Comparison of ENCODE assay signal across 16 cellular contexts in genomic region chr9:133938670-133939258, GRCh38. TPM values are rescaled to one million over a fixed set of nuclear protein-coding genes. Genes with fewer than 3 reads are reported as not detected.
DNase-seq lines count a peak whose midpoint lies in the region; ATAC-seq and TF ChIP-seq lines count a peak whose summit lies in the region.
"Had no signal": no experiment of that assay in that cellular context is flagged by ENCODE, and none has a peak within 500 bp of the region (broad histone marks: within the 10 kb centered on the region; RNA-seq: fewer than 3 reads in every experiment).

No MANE protein-coding gene starts in this region.

- H3K9me1 ChIP-seq in IMR-90 (ENCODE audit: insufficient read depth, low read length) = peaks cover 16% of the 10 kb centered on the region

- no peak overlapping the region for H4K91ac ChIP-seq in IMR-90 (ENCODE audit: insufficient read depth, low read depth, low read length)

- no peak overlapping the region for H3K4me3 ChIP-seq in BLaER1
- no peak overlapping the region for H3K4me3 ChIP-seq in IMR-90 (ENCODE audit: insufficient read depth, low read depth, low read length)

- H3K36me3 Mint-ChIP-seq in endothelial cell (ENCODE audit: low read depth, unreplicated experiment) (peaks cover 9% of the 10 kb centered on the region), nephron (ENCODE audit: low read depth) (peaks cover 3% of the 10 kb centered on the region)
- H3K36me3 Mint-ChIP-seq: CD8-positive, alpha-beta memory T cell had no signal

- H3K27ac ChIP-seq in BLaER1 (peak overlapping the region; percentile 29; the same call in 1 of the 2 replicates), IMR-90 (ENCODE audit: insufficient read depth, low read length) (no peak overlapping the region)
- H3K27ac ChIP-seq: KMS-11 had no signal

- TF ChIP-seq RAD21 in IMR-90 (IDR thresholded peaks at IDR 0.05; ENCODE audit: low read length) = no peak

- H3K23ac ChIP-seq in IMR-90 (ENCODE audit: low read depth, low read length) = no peak overlapping the region

- no peak overlapping the region for H2BK120ac ChIP-seq in IMR-90 (ENCODE audit: low read depth, low read length)

- no peak overlapping the region for H3K18ac ChIP-seq in IMR-90 (ENCODE audit: low read depth, low read length)

- H3K79me1 ChIP-seq in IMR-90 (ENCODE audit: low read depth in 1 of 2, low read length in 2 of 2) = peaks cover 19 to 75% of the 10 kb centered on the region in 2 experiments

- H3K27me3 ChIP-seq in BLaER1 (no peaks in the 10 kb centered on the region), IMR-90 (ENCODE audit: control insufficient read depth, insufficient read depth, low read length) (no peaks in the 10 kb centered on the region)

- POLR2A ChIA-PET in IMR-90 (lab: Charles Lee; ENCODE audit: unreplicated experiment) = no interaction called here

- H3K36me3 ChIP-seq in BLaER1 = peaks cover 35% of the 10 kb centered on the region
- H3K36me3 ChIP-seq in IMR-90 (ENCODE audit: control insufficient read depth, insufficient read depth, low read length) = peaks cover 12% of the 10 kb centered on the region

- intact Hi-C loops in IMR-90 (cut with micrococcal nuclease) = no loop called here

- H3K4me3 Mint-ChIP-seq in endothelial cell (ENCODE audit: unreplicated experiment) = no peak overlapping the region
- no peak overlapping the region for H3K4me3 Mint-ChIP-seq in nephron
- H3K4me3 Mint-ChIP-seq: CD8-positive, alpha-beta memory T cell had no signal

- H3K4me2 ChIP-seq in BLaER1 (peak overlapping the region; percentile 66), IMR-90 (ENCODE audit: low read depth, low read length) (no peak overlapping the region)
- H3K4me2 ChIP-seq: KMS-11 had no signal

- H3K9me3 Mint-ChIP-seq in endothelial cell (ENCODE audit: unreplicated experiment) (no peaks in the 10 kb centered on the region), nephron (no peaks in the 10 kb centered on the region)
- H3K9me3 Mint-ChIP-seq: CD8-positive, alpha-beta memory T cell had no signal

- no peak overlapping the region for H2BK5ac ChIP-seq in IMR-90 (ENCODE audit: low read depth, low read length, poor library complexity, severe bottlenecking)

- CTCF ChIA-PET in IMR-90 (lab: Yijun Ruan, JAX) = no interaction called here

- no peak overlapping the region for H3K4ac ChIP-seq in IMR-90 (ENCODE audit: low read depth, low read length)

- H3K9ac ChIP-seq in BLaER1 (peak overlapping the region; percentile 53; the same call in 1 of the 2 replicates), IMR-90 (ENCODE audit: low read depth, low read length) (no peak overlapping the region)
- H3K9ac ChIP-seq: KMS-11 had no signal

- H3K9me3 ChIP-seq in BLaER1 (peaks cover 15% of the 10 kb centered on the region), IMR-90 (ENCODE audit: control insufficient read depth, insufficient read depth, low read length) (no peaks in the 10 kb centered on the region)

- H2AFZ ChIP-seq in IMR-90 (replicated peaks; ENCODE audit: low read length, poor library complexity) = no peak overlapping the region

- H3K4me1 ChIP-seq in BLaER1 = peaks cover 94% of the 10 kb centered on the region
- peaks cover 12% of the 10 kb centered on the region for H3K4me1 ChIP-seq in IMR-90 (ENCODE audit: control insufficient read depth, insufficient read depth, low read length)

- no peak for ATAC-seq in IMR-90 (ENCODE audit: low read depth)
- ATAC-seq in HG02840 (IDR thresholded peaks at IDR 0.05; ENCODE audit: low FRiP score, unreplicated experiment) = no peak
- no peak for ATAC-seq in GM19463 (IDR thresholded peaks at IDR 0.05; ENCODE audit: unreplicated experiment)

- H3K14ac ChIP-seq in IMR-90 (replicated peaks; ENCODE audit: low read depth, low read length) = no peak overlapping the region

- no peak overlapping the region for H4K8ac ChIP-seq in IMR-90 (ENCODE audit: low read depth in 2 of 2, low read length in 2 of 2)

- no peak overlapping the region for H2BK20ac ChIP-seq in IMR-90 (ENCODE audit: low read depth, low read length)

- in situ Hi-C loops in IMR-90 (cut with MboI; ENCODE audit: low sequenced_read_pairs) = no loop called here

- peaks cover 18% of the 10 kb centered on the region for H4K20me1 ChIP-seq in BLaER1
- peaks cover 63% of the 10 kb centered on the region for H4K20me1 ChIP-seq in IMR-90 (ENCODE audit: insufficient read depth, low read length)

- H3K4me1 Mint-ChIP-seq in endothelial cell (ENCODE audit: unreplicated experiment) (peaks cover 14% of the 10 kb centered on the region), nephron (peaks cover 51% of the 10 kb centered on the region)
- H3K4me1 Mint-ChIP-seq: CD8-positive, alpha-beta memory T cell had no signal

- H3K27ac Mint-ChIP-seq in endothelial cell (ENCODE audit: unreplicated experiment) (peak overlapping the region; percentile 57), nephron (peak overlapping the region in 2 of 3 experiments; percentile 32 to 65)

- TF ChIP-seq CTCF in IMR-90 (conservative IDR thresholded peaks at IDR 0.05; ENCODE audit: low read depth, low read length) = no peak
- no peak for TF ChIP-seq CTCF in endothelial cell (IDR thresholded peaks at IDR 0.05; ENCODE audit: unreplicated experiment)
- TF ChIP-seq CTCF in nephron (IDR thresholded peaks at IDR 0.05; ENCODE audit: unreplicated experiment in 3 of 3) = no peak

- H3K27me3 Mint-ChIP-seq in endothelial cell (ENCODE audit: unreplicated experiment) (peaks cover 6% of the 10 kb centered on the region), nephron (ENCODE audit: low read depth) (no peaks in the 10 kb centered on the region)
- H3K27me3 Mint-ChIP-seq: CD8-positive, alpha-beta memory T cell had no signal

- BruUV-seq in IMR-90 (replicated peaks; lab: Mats Ljungman, UMichigan) = no TSS peak

- TF ChIP-seq POLR2A in IMR-90 (IDR thresholded peaks at IDR 0.05; ENCODE audit: low read depth, low read length) = no peak

- H2AK5ac ChIP-seq in IMR-90 (ENCODE audit: low read depth, low read length) = no peak overlapping the region

- H4K5ac ChIP-seq in IMR-90 (ENCODE audit: low read depth, low read length) = no peak overlapping the region

- dilution Hi-C loops in IMR-90 (cut with HindIII; ENCODE audit: low sequenced_read_pairs, unreplicated experiment) = no loop called here

- WGBS in IMR-90 (ENCODE audit: extremely low coverage in 2 of 2, insufficient read length in 1 of 2), 2 experiments = 83% methylated on average over 9 of the region's 18 CpGs; no CpG with 5 or more reads in 1 of the 2 experiments

- DNase-seq in IMR-90 (no peak), endothelial cell (ENCODE audit: low spot score) (no peak), hippocampal formation (lab: John Stamatoyannopoulos, UW) (no peak)
- no peak for DNase-seq in activated naive CD4-positive, alpha-beta T cell treated with Interleukin-2 at 50 U/mL for 16 hours
- DNase-seq: CD8-positive, alpha-beta memory T cell; DMS79; NCI-H1048; NCI-H1436 treated with DMSO at 0.1 percent for 48 hours; NCI-H2029 treated with DMSO at 0.1 percent for 48 hours; NCI-H510A; NCI-H82 had no signal

- peak overlapping the region; percentile 63 for H2AK9ac ChIP-seq in IMR-90 (replicated peaks; ENCODE audit: low read depth, low read length, poor library complexity)

- no peak overlapping the region for H3K56ac ChIP-seq in IMR-90 (ENCODE audit: extremely low read depth, insufficient read depth, low read length)

- H2BK15ac ChIP-seq in IMR-90 (ENCODE audit: low read depth, low read length) = no peak overlapping the region

TF ChIP-seq in IMR-90, 13 proteins besides CTCF, POLR2A, EP300 and RAD21:
- TF ChIP-seq MXI1 (IDR thresholded peaks at IDR 0.05; ENCODE audit: borderline replicate concordance, low read depth, low read length) (no peak), NFE2L2 (IDR thresholded peaks at IDR 0.05; ENCODE audit: low read depth, low read length) (no peak)

RNA-seq across cellular contexts. Expression of gene VAV2, which starts 53.4 kb away (rescaled TPM):
- total RNA-seq in IMR-90 (2012; rRNA removed) (9.7 and 10.8 TPM in 2 replicates), endothelial cell (ENCODE audit: unreplicated experiment) (27.2 TPM)
- 13.4 and 13.5 TPM in 2 replicates for polyA plus RNA-seq in IMR-90 (2012; rRNA removed)
- polyA plus RNA-seq in IMR-90 (2012; cell fraction: cytosol; rRNA removed) = 8.4 and 11.8 TPM in 2 replicates
- 22.6 and 33.8 TPM in 2 replicates for polyA plus RNA-seq in IMR-90 (2012; cell fraction: nucleus; rRNA removed; ENCODE audit: low replicate concordance)
